In genomic region chr1:193538004-193538355, GRCh38 we compare ENCODE assay signal across 11 cellular contexts.
DNase-seq lines count a peak whose midpoint lies in the region; ATAC-seq, FAIRE-seq and TF ChIP-seq lines count a peak whose summit lies in the region.
"Had no signal": no experiment of that assay in that cellular context is flagged by ENCODE, and none has a peak within 500 bp of the region (broad histone marks: within the 10 kb centered on the region; RNA-seq: fewer than 3 reads in every experiment).

No MANE protein-coding gene starts in this region.

- TF ChIP-seq CTCF in Calu3 (IDR thresholded peaks at IDR 0.05; ENCODE audit: unreplicated experiment) (no peak), GM12878 (IDR thresholded peaks at IDR 0.05 in 2 of 3, conservative IDR thresholded peaks at IDR 0.05 in 1 of 3; ENCODE audit: control insufficient read depth in 2 of 3, extremely low read depth in 1 of 3, insufficient read depth in 1 of 3, low read depth in 3 of 3, low read length in 3 of 3) (no peak)

- H3K18ac ChIP-seq in neuronal stem cell (ENCODE audit: low read length), result no peak overlapping the region

- peaks cover 15% of the 10 kb centered on the region for H3K4me1 Mint-ChIP-seq in Calu3 (ENCODE audit: low read depth, unreplicated experiment)

- H4K91ac ChIP-seq in neuronal stem cell (ENCODE audit: low read depth, low read length, poor library complexity), result no peak overlapping the region

- no peak overlapping the region for H2AK5ac ChIP-seq in neuronal stem cell (ENCODE audit: low read depth, low read length)

- H2AFZ ChIP-seq in GM12878 (ENCODE audit: control insufficient read depth, low read depth, low read length) (no peak overlapping the region), neuronal stem cell (ENCODE audit: low read length) (no peak overlapping the region)

- TF ChIP-seq EP300 in GM12878 (IDR thresholded peaks at IDR 0.05; ENCODE audit: borderline replicate concordance in 1 of 2, control insufficient read depth in 1 of 2, low read depth in 2 of 2, low read length in 2 of 2), result no peak

- no peak overlapping the region for H2BK120ac ChIP-seq in neuronal stem cell (ENCODE audit: low read depth, low read length)

- no peak for TF ChIP-seq RAD21 in GM12878 (IDR thresholded peaks at IDR 0.05; ENCODE audit: insufficient read depth, low read depth, low read length)

- H3K79me2 ChIP-seq in GM12878 (ENCODE audit: control insufficient read depth, insufficient read depth, low read length), result no peaks in the 10 kb centered on the region

- H2BK15ac ChIP-seq in neuronal stem cell (ENCODE audit: low read length), result no peak overlapping the region

- no peak overlapping the region for H3K4me3 Mint-ChIP-seq in Calu3 (ENCODE audit: low read depth, unreplicated experiment)
- H3K4me3 Mint-ChIP-seq: type B pancreatic cell had no signal

- ATAC-seq in GM19351 (IDR thresholded peaks at IDR 0.05; ENCODE audit: unreplicated experiment), result peak; percentile 6
- no peak for ATAC-seq in GM12878
- no peak for ATAC-seq in HG03565 (IDR thresholded peaks at IDR 0.05; ENCODE audit: unreplicated experiment)
- ATAC-seq: sciatic nerve had no signal

- H2BK5ac ChIP-seq in neuronal stem cell (ENCODE audit: low read length), result no peak overlapping the region

- H3K4me2 ChIP-seq in GM12878 (ENCODE audit: control insufficient read depth, insufficient read depth) (no peak overlapping the region; the same call in 1 of the 2 replicates), neuronal stem cell (ENCODE audit: insufficient read depth, low read length, poor library complexity, severe bottlenecking) (no peak overlapping the region)

- no peak overlapping the region for H4K8ac ChIP-seq in neuronal stem cell (ENCODE audit: low read depth, low read length)

- RAD21 ChIA-PET in GM12878 (lab: Charles Lee; ENCODE audit: unreplicated experiment), result no interaction called here

- intact Hi-C loops in Calu3 (cut with micrococcal nuclease; ENCODE audit: unreplicated experiment) (no loop called here), GM12878 (cut with micrococcal nuclease; ENCODE audit: unreplicated experiment) (loop anchor here (10.0 kb wide), 1 partner anchor 353 kb away; the partner anchor contains the start of gene B3GALT2)

- H3K27me3 ChIP-seq in GM12878 (replicated peaks in 1 of 2; ENCODE audit: control insufficient read depth in 2 of 2, insufficient read depth in 2 of 2, low read length in 1 of 2), result no peaks in the 10 kb centered on the region
- H3K27me3 ChIP-seq in neuronal stem cell (ENCODE audit: control insufficient read depth in 3 of 3, insufficient read depth in 3 of 3, low read depth in 1 of 3, low read length in 3 of 3), result no peaks in the 10 kb centered on the region
- H3K27me3 ChIP-seq: brain microvascular endothelial cell had no signal

- no peaks in the 10 kb centered on the region for H3K79me1 ChIP-seq in neuronal stem cell (ENCODE audit: low read depth, low read length)

- SMC1A ChIA-PET in GM12878 (lab: Charles Lee; ENCODE audit: uncharacterized antibody, unreplicated experiment), result no interaction called here

- H3K4me1 ChIP-seq in GM12878 (ENCODE audit: control insufficient read depth, insufficient read depth, low read length) (peaks cover 30% of the 10 kb centered on the region), neuronal stem cell (ENCODE audit: control insufficient read depth in 2 of 2, insufficient read depth in 1 of 2, low read depth in 1 of 2, low read length in 2 of 2) (no peaks in the 10 kb centered on the region)

- no peak overlapping the region for H3K27ac Mint-ChIP-seq in Calu3 (ENCODE audit: unreplicated experiment)
- H3K27ac Mint-ChIP-seq: type B pancreatic cell had no signal

- no peak overlapping the region for H3K14ac ChIP-seq in neuronal stem cell (ENCODE audit: low read length)

- no peak overlapping the region for H2BK12ac ChIP-seq in neuronal stem cell (ENCODE audit: low read length)

- no peaks in the 10 kb centered on the region for H4K20me1 ChIP-seq in GM12878 (ENCODE audit: control insufficient read depth, insufficient read depth)

- POLR2A ChIA-PET in GM12878 (lab: Charles Lee), result no interaction called here

- H3K4ac ChIP-seq in neuronal stem cell (ENCODE audit: low read length), result no peak overlapping the region

- in situ Hi-C loops in GM12878 (cut with MboI), result no loop called here

- TF ChIP-seq POLR2A in GM12878 (IDR thresholded peaks at IDR 0.05; ENCODE audit: low read depth, low read length), result no peak

- no peak for FAIRE-seq in GM12878 (lab: Jason Lieb, UNC)
- FAIRE-seq: H1 had no signal

- no peaks in the 10 kb centered on the region for H3K9me3 ChIP-seq in GM12878 (replicated peaks; ENCODE audit: control insufficient read depth, insufficient read depth, low read length)
- no peaks in the 10 kb centered on the region for H3K9me3 ChIP-seq in neuronal stem cell (replicated peaks in 1 of 2; ENCODE audit: control insufficient read depth in 2 of 2, insufficient read depth in 1 of 2, low read depth in 1 of 2, low read length in 2 of 2)

- BruUV-seq in Calu3 (replicated peaks; lab: Mats Ljungman, UMichigan) (no TSS peak), GM12878 (replicated peaks; lab: Mats Ljungman, UMichigan) (no TSS peak)

- H3K9me3 Mint-ChIP-seq in Calu3 (ENCODE audit: low read depth, unreplicated experiment), result no peaks in the 10 kb centered on the region
- H3K9me3 Mint-ChIP-seq: type B pancreatic cell had no signal

- H3K36me3 Mint-ChIP-seq in Calu3 (ENCODE audit: insufficient read depth, unreplicated experiment), result no peaks in the 10 kb centered on the region
- H3K36me3 Mint-ChIP-seq: type B pancreatic cell had no signal

- no peak overlapping the region for H3K23ac ChIP-seq in neuronal stem cell (ENCODE audit: low read depth, low read length, poor library complexity)

- H3K36me3 ChIP-seq in GM12878 (ENCODE audit: control insufficient read depth in 2 of 2, insufficient read depth in 2 of 2, low read length in 1 of 2) (no peaks in the 10 kb centered on the region), neuronal stem cell (replicated peaks in 1 of 2; ENCODE audit: control insufficient read depth in 2 of 2, insufficient read depth in 2 of 2, low read length in 2 of 2) (no peaks in the 10 kb centered on the region)
- H3K36me3 ChIP-seq: brain microvascular endothelial cell had no signal

- H3K27ac ChIP-seq in GM12878 (ENCODE audit: control insufficient read depth, insufficient read depth) (peak overlapping the region; percentile 20; the same call in 1 of the 2 replicates), neuronal stem cell (replicated peaks; ENCODE audit: low read length) (no peak overlapping the region)
- H3K27ac ChIP-seq: brain microvascular endothelial cell had no signal

- H3K4me3 ChIP-seq in GM12878 (no peak overlapping the region), neuronal stem cell (ENCODE audit: low read length in 2 of 2) (no peak overlapping the region)

- CTCF ChIA-PET in Calu3 (lab: Charles Lee) (no interaction called here), GM12878 (lab: Yijun Ruan, JAX) (no interaction called here)

- 54% methylated on average over 2 of the region's 2 CpGs for WGBS in GM12878 (ENCODE audit: insufficient coverage, insufficient replicate concordance, low lambda C conversion rate, missing lambda C conversion rate)
- WGBS in neuronal stem cell (ENCODE audit: extremely low coverage in 2 of 2, insufficient read length in 2 of 2, insufficient replicate concordance in 1 of 2), 2 donors, result no CpG with 5 or more reads among the region's 2 CpGs

- no peaks in the 10 kb centered on the region for H3K27me3 Mint-ChIP-seq in Calu3 (ENCODE audit: unreplicated experiment)
- H3K27me3 Mint-ChIP-seq: type B pancreatic cell had no signal

- DNase-seq in Calu3 (peak; percentile 28), HPDE6-E6E7 (ENCODE audit: extremely low spot score) (peak; percentile 27), GM12878 (ENCODE audit: low read depth, low spot score) (no peak), pons (ENCODE audit: low spot score) (no peak), neuronal stem cell (ENCODE audit: low spot score) (no peak)
- DNase-seq: brain microvascular endothelial cell had no signal

- H3K9ac ChIP-seq in GM12878 (ENCODE audit: control insufficient read depth, insufficient read depth, low read length), result no peak overlapping the region
- no peak overlapping the region for H3K9ac ChIP-seq in neuronal stem cell (ENCODE audit: low read depth, low read length, poor library complexity)

TF ChIP-seq in GM12878, 131 proteins besides CTCF, POLR2A, EP300 and RAD21:
- TF ChIP-seq DPF2 (IDR thresholded peaks at IDR 0.05), result no peak

Comparison
In these comparisons a context has a peak if more than half of its experiments do, and no peak if none do; other contexts are left out.
1. DNase-seq: peak in Calu3 (single experiment) and HPDE6-E6E7 (single experiment); none in GM12878 (single experiment), pons (single experiment) and neuronal stem cell (single experiment).